Comparison of ENCODE assay signal across 18 cellular contexts in genomic region chr20:1371830-1372539, GRCh38. TPM values are rescaled to one million over a fixed set of nuclear protein-coding genes. Genes with fewer than 3 reads are reported as not detected.
DNase-seq lines count a peak whose midpoint lies in the region; ATAC-seq, FAIRE-seq and TF ChIP-seq lines count a peak whose summit lies in the region.
"Had no signal": no experiment of that assay in that cellular context is flagged by ENCODE, and none has a peak within 500 bp of the region (broad histone marks: within the 10 kb centered on the region; RNA-seq: fewer than 3 reads in every experiment).

No MANE protein-coding gene starts in this region.

- peaks cover 6% of the 10 kb centered on the region for H3F3A ChIP-seq in PC-3 (ENCODE audit: low read length, unreplicated experiment)

- no peak overlapping the region for H3K4me3 ChIP-seq in PC-3 (ENCODE audit: low read length)
- H3K4me3 ChIP-seq in esophagus muscularis mucosa: no peak overlapping the region
- no peak overlapping the region for H3K4me3 ChIP-seq in skeletal muscle tissue (ENCODE audit: low read length in 3 of 3)
- H3K4me3 ChIP-seq: cardiac muscle cell, gastroesophageal sphincter, ovary had no signal

- H3K36me3 ChIP-seq in PC-3 (ENCODE audit: low read depth, low read length) (peaks cover 77% of the 10 kb centered on the region), esophagus muscularis mucosa (peaks cover 5 to 56% (median 39%) of the 10 kb centered on the region in 4 donors), skeletal muscle tissue (ENCODE audit: control insufficient read depth in 3 of 3, insufficient read depth in 3 of 3, low read length in 3 of 3) (peaks cover 10 to 24% (median 12%) of the 10 kb centered on the region in 3 donors)
- H3K36me3 ChIP-seq: ovary had no signal

- no peak for DNase-seq in activated T-cell treated with anti-CD3 and anti-CD28 coated beads, Interleukin-2, amount 50 U/mL, for 24 hours
- no peak for DNase-seq in activated T-cell treated with anti-CD3 and anti-CD28 coated beads, Interleukin-2, amount 50 U/mL, for 1 hour
- DNase-seq in PC-3 (peak; percentile 35), esophagus muscularis mucosa (ENCODE audit: extremely low spot score) (peak; percentile 47), NK-92 (lab: John Stamatoyannopoulos, UW; ENCODE audit: unreplicated experiment) (no peak), GM19239 (ENCODE audit: insufficient read length, low spot score) (no peak)
- DNase-seq: activated CD4-positive, alpha-beta T cell treated with anti-CD3 and anti-CD28 coated beads, Interleukin-2, amount 50 U/mL, for 48 hours; GDM1; NCI-H1436; NCI-H345; SHP77 treated with DMSO at 0.1 percent for 48 hours; stimulated activated CD4-positive, alpha-beta T cell treated with anti-CD3 and anti-CD28 coated beads, Interleukin-12 subunit alpha, Interleukin-12 subunit beta, amount 100 ng/mL, for 4 hours; substantia nigra had no signal

- no peak overlapping the region for H3K9ac ChIP-seq in PC-3 (ENCODE audit: low read length)
- no peak overlapping the region for H3K9ac ChIP-seq in skeletal muscle tissue (ENCODE audit: low read depth in 1 of 3, low read length in 3 of 3)

- FAIRE-seq in GM19239 (lab: Jason Lieb, UNC): no peak

- no peaks in the 10 kb centered on the region for H3K9me3 ChIP-seq in PC-3 (ENCODE audit: low read length)
- no peaks in the 10 kb centered on the region for H3K9me3 ChIP-seq in esophagus muscularis mucosa
- H3K9me3 ChIP-seq in skeletal muscle tissue (ENCODE audit: control insufficient read depth in 3 of 3, low read length in 3 of 3): no peaks in the 10 kb centered on the region
- H3K9me3 ChIP-seq: gastroesophageal sphincter, ovary had no signal

- no peak for TF ChIP-seq EP300 in esophagus muscularis mucosa (IDR thresholded peaks at IDR 0.05)

- no TSS peak for BruUV-seq in PC-3 (replicated peaks; lab: Mats Ljungman, UMichigan)

- no peak overlapping the region for H2AFZ ChIP-seq in PC-3 (ENCODE audit: low read length)

- H3K27me3 ChIP-seq in PC-3 (ENCODE audit: low read length) (no peaks in the 10 kb centered on the region), esophagus muscularis mucosa (no peaks in the 10 kb centered on the region), skeletal muscle tissue (ENCODE audit: control insufficient read depth in 3 of 3, insufficient read depth in 3 of 3, low read length in 3 of 3) (no peaks in the 10 kb centered on the region)
- H3K27me3 ChIP-seq: cardiac muscle cell, gastroesophageal sphincter, ovary had no signal

- no peaks in the 10 kb centered on the region for H3K9me3 Mint-ChIP-seq in activated T-cell treated with anti-CD3 and anti-CD28 coated beads, Interleukin-2, amount 50 U/mL, for 24 hours

- no peak for TF ChIP-seq POLR2A in esophagus muscularis mucosa (IDR thresholded peaks at IDR 0.05; ENCODE audit: low read depth)

- POLR2A ChIA-PET in PC-3 (lab: Charles Lee; ENCODE audit: unreplicated experiment): no interaction called here

- H3K27ac Mint-ChIP-seq in activated T-cell treated with anti-CD3 and anti-CD28 coated beads, Interleukin-2, amount 50 U/mL, for 24 hours: peak overlapping the region; percentile 73

- WGBS in esophagus muscularis mucosa: 95% methylated on average over 5 of the region's 5 CpGs

- H3K27ac ChIP-seq in PC-3 (ENCODE audit: low read length) (no peak overlapping the region), esophagus muscularis mucosa (replicated peaks in 1 of 4) (peak overlapping the region; percentile 41 to 63 (median 60)), skeletal muscle tissue (ENCODE audit: low read depth, low read length) (peak overlapping the region; percentile 72)
- H3K27ac ChIP-seq: cardiac muscle cell, ovary had no signal

- H3K9me2 ChIP-seq in PC-3 (replicated peaks; ENCODE audit: low read length): no peaks in the 10 kb centered on the region

- no peak overlapping the region for H3K4me2 ChIP-seq in PC-3 (ENCODE audit: low read length)

- peaks cover 36% of the 10 kb centered on the region for H4K20me1 ChIP-seq in PC-3 (ENCODE audit: low read length)

- CTCF ChIA-PET in PC-3 (lab: Charles Lee): interaction anchor here (0.5 to 0.9 kb wide), 3 partner anchors 21 to 67 kb away, joined by 3 to 7 read pairs (median 3); no protein-coding TSS in a partner anchor

- ATAC-seq in PC-3 (peak; percentile 23), GM18867 (IDR thresholded peaks at IDR 0.05; ENCODE audit: unreplicated experiment) (no peak)

- H3K36me3 Mint-ChIP-seq in activated T-cell treated with anti-CD3 and anti-CD28 coated beads, Interleukin-2, amount 50 U/mL, for 24 hours (ENCODE audit: low read depth): peaks cover 96% of the 10 kb centered on the region

- no peaks in the 10 kb centered on the region for H3K27me3 Mint-ChIP-seq in activated T-cell treated with anti-CD3 and anti-CD28 coated beads, Interleukin-2, amount 50 U/mL, for 24 hours

- H3K4me1 Mint-ChIP-seq in activated T-cell treated with anti-CD3 and anti-CD28 coated beads, Interleukin-2, amount 50 U/mL, for 24 hours (ENCODE audit: low read depth): peaks cover 52% of the 10 kb centered on the region

- no peak for TF ChIP-seq CTCF in PC-3 (conservative IDR thresholded peaks at IDR 0.05; ENCODE audit: low read depth, low read length)
- TF ChIP-seq CTCF in esophagus muscularis mucosa (IDR thresholded peaks at IDR 0.05): no peak

- H3K79me2 ChIP-seq in PC-3 (ENCODE audit: low read length): peaks cover 80% of the 10 kb centered on the region

- intact Hi-C loops in PC-3 (cut with micrococcal nuclease): loop anchor here (2.0 kb wide), 1 partner anchor 57 kb away; no protein-coding TSS in a partner anchor
- intact Hi-C loops in esophagus muscularis mucosa (cut with DNase I): loop anchor here (5.0 kb wide), 1 partner anchor 35 kb away; no protein-coding TSS in a partner anchor

- H3K4me1 ChIP-seq in PC-3 (ENCODE audit: insufficient read depth, low read length): peaks cover 64% of the 10 kb centered on the region
- peaks cover 59 to 77% (median 71%) of the 10 kb centered on the region in 4 donors for H3K4me1 ChIP-seq in esophagus muscularis mucosa
- peaks cover 51 to 53% (median 53%) of the 10 kb centered on the region in 3 donors for H3K4me1 ChIP-seq in skeletal muscle tissue (ENCODE audit: control insufficient read depth in 3 of 3, insufficient read depth in 3 of 3, low read length in 3 of 3)

- H3K4me3 Mint-ChIP-seq in activated T-cell treated with anti-CD3 and anti-CD28 coated beads, Interleukin-2, amount 50 U/mL, for 24 hours: no peak overlapping the region

RNA-seq across cellular contexts. Expression of gene FKBP1A, which starts 20.9 kb away (rescaled TPM):
- 178 and 198 TPM in 2 replicates for total RNA-seq in PC-3 (2014; rRNA removed)
- 10 to 100 TPM; 84.3 to 99.2 (median 89.8) TPM for total RNA-seq in esophagus muscularis mucosa
- total RNA-seq in skeletal muscle tissue: 56.4 TPM

RNA-seq across cellular contexts. Expression of gene SDCBP2, which starts 43.0 kb away (rescaled TPM):
- total RNA-seq in PC-3 (2014; rRNA removed) (14.4 and 25.5 TPM in 2 replicates), esophagus muscularis mucosa (1 to 10 TPM; 2.1 to 6.2 (median 4.1) TPM), skeletal muscle tissue (1.6 TPM)

Comparison
In these comparisons a context has a peak if more than half of its experiments do, and no peak if none do; other contexts are left out.
1. DNase-seq: peak in PC-3 (single experiment) and esophagus muscularis mucosa (single experiment); none in activated T-cell treated with anti-CD3 and anti-CD28 coated beads, Interleukin-2, amount 50 U/mL, for 24 hours (single experiment), activated T-cell treated with anti-CD3 and anti-CD28 coated beads, Interleukin-2, amount 50 U/mL, for 1 hour (single experiment), NK-92 (single experiment) and GM19239 (single experiment).